Comparison of ENCODE assay signal across 1 cellular context in the genomic region with DNA sequence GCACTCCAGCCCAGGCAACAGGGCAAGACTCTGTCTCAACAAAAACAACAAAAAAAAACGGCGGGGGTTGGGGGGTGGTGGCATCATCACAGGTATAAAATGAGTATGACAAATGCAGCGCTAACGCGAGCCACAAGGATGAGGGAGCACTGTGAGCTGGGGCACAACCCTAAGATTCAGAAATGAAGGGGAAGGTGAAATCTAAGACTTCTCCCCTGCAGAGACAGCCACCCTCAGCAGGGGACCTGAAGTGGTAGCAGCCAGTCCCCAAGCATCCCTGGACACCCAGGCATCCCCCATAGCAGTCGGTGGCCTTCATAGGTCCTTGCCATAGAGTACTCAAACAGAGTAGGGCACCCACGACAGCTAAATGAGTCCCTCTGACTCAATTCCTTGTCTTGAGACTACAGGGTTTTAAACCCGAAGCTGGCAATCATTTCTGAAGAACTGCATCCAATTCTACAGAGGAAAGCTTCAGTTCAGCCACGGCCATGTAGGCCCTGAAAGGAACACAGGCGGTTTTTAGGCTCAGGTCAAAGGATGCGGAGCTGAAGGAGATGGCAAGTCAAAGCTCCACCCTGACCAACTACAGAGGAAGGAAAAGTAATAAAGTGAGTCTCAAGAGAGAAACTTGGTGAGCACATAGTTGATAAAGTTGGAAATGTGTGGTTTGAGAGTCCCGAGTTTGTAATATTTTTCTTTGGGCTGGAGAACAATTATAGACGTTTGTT.
TF ChIP-seq lines count a peak whose summit lies in the region.

No MANE protein-coding gene starts in this region.

TF ChIP-seq in SK-N-SH treated with all-trans-retinoic acid at 6 μM for 48 hours, 23 proteins besides CTCF, POLR2A, EP300 and RAD21 (continued from another document):
- no peak for TF ChIP-seq ARNTL (CRISPR knock-in tag; IDR thresholded peaks at IDR 0.05; ENCODE audit: borderline replicate concordance, low read depth)
